ENCODE assay signal across 8 cellular contexts in genomic region chr11:87037450-87038234, GRCh38. TPM values are rescaled to one million over a fixed set of nuclear protein-coding genes. Genes with fewer than 3 reads are reported as not detected.
DNase-seq lines count a peak whose midpoint lies in the region; ATAC-seq, FAIRE-seq and TF ChIP-seq lines count a peak whose summit lies in the region.

Gene TMEM135, plus strand, starts transcription at chr11:87037934. Its CDS starts 112 bp downstream, at chr11:87038046.

- H3K4me1 Mint-ChIP-seq in WTC11: peaks cover 60% of the 10 kb centered on the region

- H3K27ac Mint-ChIP-seq in WTC11: peak within 1 kb of the TSS; percentile 92

- peak within 1 kb of the TSS; percentile 95 for H3K4me3 Mint-ChIP-seq in WTC11

- peak; percentile 24 for DNase-seq in AG09309 (ENCODE audit: low read depth)
- peak; percentile 90 for DNase-seq in NCI-H226
- DNase-seq in WTC11 (ENCODE audit: low spot score): peak; percentile 98
- DNase-seq in bronchial epithelial cell (ENCODE audit: low read depth): peak; percentile 87
- DNase-seq in iPS-NIHi7 (ENCODE audit: extremely low spot score): peak; percentile 98
- DNase-seq in smooth muscle cell (lab: John Stamatoyannopoulos, UW; ENCODE audit: unreplicated experiment): peak; percentile 51

- POLR2A ChIA-PET in WTC11 (lab: Charles Lee): interaction anchor here (0.5 to 2.1 kb wide), 6 partner anchors 9 to 98 kb away, joined by 3 to 14 read pairs (median 4); partner anchors contain the start of gene FZD4

- H3K9ac ChIP-seq in smooth muscle cell (ENCODE audit: low read depth): peak within 1 kb of the TSS; percentile 56

- H3K27me3 ChIP-seq in bronchial epithelial cell (ENCODE audit: control insufficient read depth, insufficient read depth, low read length) (no peaks in the 10 kb centered on the region), smooth muscle cell (ENCODE audit: low read depth) (no peaks in the 10 kb centered on the region)

- peaks cover 6% of the 10 kb centered on the region for H3F3A ChIP-seq in smooth muscle cell (ENCODE audit: low read depth)

- no peaks in the 10 kb centered on the region for H3K36me3 Mint-ChIP-seq in WTC11

- H2AFZ ChIP-seq in smooth muscle cell (ENCODE audit: low read depth): peak within 1 kb of the TSS; percentile 89

- WGBS in smooth muscle cell (ENCODE audit: low lambda C conversion rate): under 1% methylated on average over 62 of the region's 66 CpGs

- H4K20me1 ChIP-seq in smooth muscle cell (ENCODE audit: low read depth): no peaks in the 10 kb centered on the region

- H3K9me3 ChIP-seq in smooth muscle cell (replicated peaks; ENCODE audit: low read depth): no peaks in the 10 kb centered on the region

- FAIRE-seq in bronchial epithelial cell (lab: Jason Lieb, UNC): no peak

- no peak for TF ChIP-seq CTCF in AG09309 (IDR thresholded peaks at IDR 0.05; ENCODE audit: control insufficient read depth, insufficient read depth, low read depth, low read length, missing control alignments)
- no peak for TF ChIP-seq CTCF in WTC11 (IDR thresholded peaks at IDR 0.05)
- peak; percentile 2 for TF ChIP-seq CTCF in bronchial epithelial cell (IDR thresholded peaks at IDR 0.05; ENCODE audit: insufficient read depth, low read length, severe bottlenecking)
- TF ChIP-seq CTCF in smooth muscle cell (IDR thresholded peaks at IDR 0.05; ENCODE audit: borderline replicate concordance, insufficient read depth, poor library complexity, severe bottlenecking): no peak

- no peaks in the 10 kb centered on the region for H3K27me3 Mint-ChIP-seq in WTC11 (ENCODE audit: low read depth)

- peaks cover 17% of the 10 kb centered on the region for H3K4me1 ChIP-seq in smooth muscle cell (ENCODE audit: low read depth)

- H3K4me2 ChIP-seq in smooth muscle cell: peak within 1 kb of the TSS; percentile 96

- ATAC-seq in GM19023 (IDR thresholded peaks at IDR 0.05; ENCODE audit: unreplicated experiment): peak; percentile 99
- ATAC-seq in HG03196 (IDR thresholded peaks at IDR 0.05; ENCODE audit: unreplicated experiment): peak; percentile 99
- peak; percentile 97 for ATAC-seq in WTC11

- H3K4me3 ChIP-seq in AG09309 (ENCODE audit: control insufficient read depth, low read depth, low read length) (peak within 1 kb of the TSS; percentile 86), bronchial epithelial cell (ENCODE audit: low read depth, low read length) (peak within 1 kb of the TSS; percentile 84), smooth muscle cell (peak within 1 kb of the TSS; percentile 97)

- no peaks in the 10 kb centered on the region for H3K36me3 ChIP-seq in bronchial epithelial cell (ENCODE audit: control insufficient read depth, insufficient read depth, low read length)
- H3K36me3 ChIP-seq in smooth muscle cell (ENCODE audit: low read depth): no peaks in the 10 kb centered on the region

- H3K27ac ChIP-seq in smooth muscle cell (ENCODE audit: low read depth): peak within 1 kb of the TSS; percentile 17

- CTCF ChIA-PET in WTC11 (lab: Charles Lee): interaction anchor here (0.7 to 2.5 kb wide), 6 partner anchors 34 to 384 kb away, joined by 3 to 20 read pairs (median 5); partner anchors contain the start of gene FZD4

- H3K9me3 Mint-ChIP-seq in WTC11: no peaks in the 10 kb centered on the region

- peaks cover 44% of the 10 kb centered on the region for H3K79me2 ChIP-seq in smooth muscle cell (ENCODE audit: low read depth)

TF ChIP-seq in WTC11, 78 proteins besides CTCF, POLR2A, EP300 and RAD21 (continues in another document):
- TF ChIP-seq GABPB1 (CRISPR knock-in tag; IDR thresholded peaks at IDR 0.05): peak; percentile 41; the same call in 1 of the 2 replicates
- peak; percentile 66 for TF ChIP-seq FOXK1 (CRISPR knock-in tag; IDR thresholded peaks at IDR 0.05)
- TF ChIP-seq MAX (CRISPR knock-in tag; IDR thresholded peaks at IDR 0.05): peak; percentile 90
- peak; percentile 60 for TF ChIP-seq ETV6 (CRISPR knock-in tag; IDR thresholded peaks at IDR 0.05)
- peak; percentile 83 for TF ChIP-seq SP1 (CRISPR knock-in tag; conservative IDR thresholded peaks at IDR 0.05)
- no peak for TF ChIP-seq KAT7 (CRISPR knock-in tag; IDR thresholded peaks at IDR 0.05; ENCODE audit: borderline replicate concordance)
- peak; percentile 95 for TF ChIP-seq HMGXB4 (CRISPR knock-in tag; IDR thresholded peaks at IDR 0.05)
- TF ChIP-seq USF1 (CRISPR knock-in tag; IDR thresholded peaks at IDR 0.05): peak; percentile 61; the same call in 1 of the 2 replicates
- no peak for TF ChIP-seq ATF3 (CRISPR knock-in tag; conservative IDR thresholded peaks at IDR 0.05)
- peak; percentile 17; the same call in 1 of the 2 replicates for TF ChIP-seq IRF1 (CRISPR knock-in tag; IDR thresholded peaks at IDR 0.05)
- peak; percentile 16; the same call in 1 of the 2 replicates for TF ChIP-seq ARID4B (CRISPR knock-in tag; IDR thresholded peaks at IDR 0.05; ENCODE audit: borderline replicate concordance)

RNA-seq across cellular contexts. Expression of gene TMEM135, which starts in this region (rescaled TPM):
- total RNA-seq in WTC11 (2021) (28.4 to 35.8 TPM (median 30.9 TPM) in 3 replicates), bronchial epithelial cell (6.5 and 6.8 TPM in 2 replicates), smooth muscle cell (21.7 and 32.3 TPM in 2 replicates)
- polyA plus RNA-seq in smooth muscle cell: 12.4 and 12.6 TPM in 2 replicates

Comparison
In these comparisons a context has a peak if more than half of its experiments do, and no peak if none do; other contexts are left out.
1. Peak in every context shown above with its lines: DNase-seq, ATAC-seq, H3K4me3 ChIP-seq and H3K27ac ChIP-seq.
2. DNase-seq: peak in every context shown above with its lines; median percentile 98 in WTC11; 98 in iPS-NIHi7; 90 in NCI-H226; 87 in bronchial epithelial cell; 51 in smooth muscle cell; 24 in AG09309.